Comparison of ENCODE assay signal across 8 cellular contexts in genomic region chr2:43387092-43388062, GRCh38.
DNase-seq lines count a peak whose midpoint lies in the region; ATAC-seq and TF ChIP-seq lines count a peak whose summit lies in the region.

No MANE protein-coding gene starts in this region.

- peak; percentile 78 for ATAC-seq in GM18907 (IDR thresholded peaks at IDR 0.05; ENCODE audit: unreplicated experiment)
- ATAC-seq in HG02884 (IDR thresholded peaks at IDR 0.05; ENCODE audit: unreplicated experiment) = peak; percentile 80

- H3K9me3 Mint-ChIP-seq in activated T-helper 2 cell treated with anti-CD3 and anti-CD28 coated beads, Interferon-gamma antibody, Interleukin-2, Interleukin-4, amounts not matched to agents 10 μg/mL and 5 μg/mL and 100 μg/mL, durations not matched to agents 14 hours and 24 hours and 36 hours = no peaks in the 10 kb centered on the region
- no peaks in the 10 kb centered on the region for H3K9me3 Mint-ChIP-seq in activated naive CD4-positive, alpha-beta T cell treated with anti-CD3 and anti-CD28 coated beads, Interleukin-2, amount 10 ng/mL, durations not matched to agents 7 days and 5 days

- peak overlapping the region; percentile 31 for H3K4me3 Mint-ChIP-seq in activated T-helper 2 cell treated with anti-CD3 and anti-CD28 coated beads, Interferon-gamma antibody, Interleukin-2, Interleukin-4, amounts not matched to agents 10 μg/mL and 5 μg/mL and 100 μg/mL, durations not matched to agents 14 hours and 24 hours and 36 hours (ENCODE audit: low read depth)
- no peak overlapping the region for H3K4me3 Mint-ChIP-seq in activated naive CD4-positive, alpha-beta T cell treated with anti-CD3 and anti-CD28 coated beads, Interleukin-2, amount 10 ng/mL, durations not matched to agents 7 days and 5 days

- 57 to 67% methylated on average over 7 of the region's 7 CpGs for WGBS in sigmoid colon, 2 donors

- TF ChIP-seq POLR2A in sigmoid colon (IDR thresholded peaks at IDR 0.05) = no peak

- no peaks in the 10 kb centered on the region for H3K27me3 Mint-ChIP-seq in activated T-helper 2 cell treated with anti-CD3 and anti-CD28 coated beads, Interferon-gamma antibody, Interleukin-2, Interleukin-4, amounts not matched to agents 10 μg/mL and 5 μg/mL and 100 μg/mL, durations not matched to agents 14 hours and 24 hours and 36 hours (ENCODE audit: low read depth)
- H3K27me3 Mint-ChIP-seq in activated naive CD4-positive, alpha-beta T cell treated with anti-CD3 and anti-CD28 coated beads, Interleukin-2, amount 10 ng/mL, durations not matched to agents 7 days and 5 days = no peaks in the 10 kb centered on the region

- peaks cover 31% of the 10 kb centered on the region for H3K36me3 Mint-ChIP-seq in activated T-helper 2 cell treated with anti-CD3 and anti-CD28 coated beads, Interferon-gamma antibody, Interleukin-2, Interleukin-4, amounts not matched to agents 10 μg/mL and 5 μg/mL and 100 μg/mL, durations not matched to agents 14 hours and 24 hours and 36 hours (ENCODE audit: low read depth)
- peaks cover 7% of the 10 kb centered on the region for H3K36me3 Mint-ChIP-seq in activated naive CD4-positive, alpha-beta T cell treated with anti-CD3 and anti-CD28 coated beads, Interleukin-2, amount 10 ng/mL, durations not matched to agents 7 days and 5 days

- no peak for TF ChIP-seq EP300 in sigmoid colon (IDR thresholded peaks at IDR 0.05)

- no peaks in the 10 kb centered on the region for H3K27me3 ChIP-seq in sigmoid colon

- H3K27ac Mint-ChIP-seq in activated T-helper 2 cell treated with anti-CD3 and anti-CD28 coated beads, Interferon-gamma antibody, Interleukin-2, Interleukin-4, amounts not matched to agents 10 μg/mL and 5 μg/mL and 100 μg/mL, durations not matched to agents 14 hours and 24 hours and 36 hours = peak overlapping the region; percentile 68
- H3K27ac Mint-ChIP-seq in activated naive CD4-positive, alpha-beta T cell treated with anti-CD3 and anti-CD28 coated beads, Interleukin-2, amount 10 ng/mL, durations not matched to agents 7 days and 5 days = no peak overlapping the region

- intact Hi-C loops in activated T-helper 2 cell treated with anti-CD3 and anti-CD28 coated beads, Interferon-gamma antibody, Interleukin-2, Interleukin-4, amounts not matched to agents 10 μg/mL and 5 μg/mL and 100 μg/mL, durations not matched to agents 14 hours and 24 hours and 36 hours (cut with micrococcal nuclease) = loop anchor here (1.0 to 5.0 kb wide), 2 partner anchors 39 to 95 kb away; no protein-coding TSS in a partner anchor
- intact Hi-C loops in sigmoid colon (cut with DNase I) = no loop called here

- H3K36me3 ChIP-seq in sigmoid colon = no peaks in the 10 kb centered on the region

- H3K27ac ChIP-seq in sigmoid colon = peak overlapping the region in 3 of 4 donors; percentile 9 to 34 (median 25)

- no peak overlapping the region for H3K4me3 ChIP-seq in sigmoid colon

- H3K4me1 ChIP-seq in sigmoid colon = peaks cover 0 to 55% (median 32%) of the 10 kb centered on the region in 4 donors

- H3K4me1 Mint-ChIP-seq in activated T-helper 2 cell treated with anti-CD3 and anti-CD28 coated beads, Interferon-gamma antibody, Interleukin-2, Interleukin-4, amounts not matched to agents 10 μg/mL and 5 μg/mL and 100 μg/mL, durations not matched to agents 14 hours and 24 hours and 36 hours (ENCODE audit: low read depth) = peaks cover 40% of the 10 kb centered on the region
- H3K4me1 Mint-ChIP-seq in activated naive CD4-positive, alpha-beta T cell treated with anti-CD3 and anti-CD28 coated beads, Interleukin-2, amount 10 ng/mL, durations not matched to agents 7 days and 5 days = peaks cover 18% of the 10 kb centered on the region

- no peaks in the 10 kb centered on the region for H3K9me3 ChIP-seq in sigmoid colon

- TF ChIP-seq CTCF in sigmoid colon (IDR thresholded peaks at IDR 0.05) = no peak

- DNase-seq in activated T-helper 2 cell treated with anti-CD3 and anti-CD28 coated beads, Interferon-gamma antibody, Interleukin-2, Interleukin-4, amounts not matched to agents 10 μg/mL and 5 μg/mL and 100 μg/mL, durations not matched to agents 14 hours and 24 hours and 36 hours (ENCODE audit: low spot score) = no peak
- no peak for DNase-seq in sigmoid colon
- DNase-seq in NCI-H510A treated with DMSO at 0.1 percent for 48 hours (lab: John Stamatoyannopoulos, UW) = no peak
- DNase-seq in retina = no peak
- no peak for DNase-seq in activated naive CD4-positive, alpha-beta T cell treated with anti-CD3 and anti-CD28 coated beads, Interleukin-2, amount 10 ng/mL, durations not matched to agents 7 days and 5 days
- DNase-seq in stimulated activated CD4-positive, alpha-beta T cell treated with anti-CD3 and anti-CD28 coated beads, Interleukin-15, amount 100 ng/mL, for 24 hours = no peak

- CTCF ChIA-PET in activated naive CD4-positive, alpha-beta T cell treated with anti-CD3 and anti-CD28 coated beads, Interleukin-2, amount 10 ng/mL, durations not matched to agents 7 days and 5 days (lab: Charles Lee) = interaction anchor here (1.2 kb wide), 1 partner anchor 89 kb away, joined by 3 read pairs; no protein-coding TSS in a partner anchor
